ENCODE assay signal across 1 cellular context in genomic region chr7:132367007-132367406, GRCh38.
TF ChIP-seq lines count a peak whose summit lies in the region.

No MANE protein-coding gene starts in this region.

TF ChIP-seq in HepG2, 621 proteins besides CTCF, POLR2A, EP300 and RAD21 (continued from another document):
- TF ChIP-seq ZBED4 (CRISPR knock-in tag; IDR thresholded peaks at IDR 0.05; ENCODE audit: borderline replicate concordance) (no peak), AKAP8 (CRISPR knock-in tag; IDR thresholded peaks at IDR 0.05) (no peak), ZSCAN31 (CRISPR knock-in tag; IDR thresholded peaks at IDR 0.05; ENCODE audit: low read depth) (no peak), GABPB1 (CRISPR knock-in tag; IDR thresholded peaks at IDR 0.05) (no peak), KDM6A (CRISPR knock-in tag; IDR thresholded peaks at IDR 0.05; ENCODE audit: low read depth) (no peak), HOXA3 (CRISPR knock-in tag; IDR thresholded peaks at IDR 0.05) (no peak), GABPA (IDR thresholded peaks at IDR 0.05; ENCODE audit: low read depth, low read length) (no peak), GABPA (CRISPR knock-in tag; IDR thresholded peaks at IDR 0.05; ENCODE audit: low read depth) (no peak), ZBTB46 (CRISPR knock-in tag; IDR thresholded peaks at IDR 0.05; ENCODE audit: borderline replicate concordance) (no peak), POLR2AphosphoS2 (IDR thresholded peaks at IDR 0.05; ENCODE audit: low read depth, low read length) (no peak), BRF2 (CRISPR knock-in tag; IDR thresholded peaks at IDR 0.05) (no peak), HOXA7 (CRISPR knock-in tag; IDR thresholded peaks at IDR 0.05) (no peak), ZBTB20 (CRISPR knock-in tag; IDR thresholded peaks at IDR 0.05; ENCODE audit: borderline replicate concordance, low read depth) (no peak), SALL2 (CRISPR knock-in tag; IDR thresholded peaks at IDR 0.05) (no peak)
